In genomic region chr14:35534884-35535793, GRCh38 we compare ENCODE assay signal across 9 cellular contexts. TPM values are rescaled to one million over a fixed set of nuclear protein-coding genes. Genes with fewer than 3 reads are reported as not detected.
DNase-seq lines count a peak whose midpoint lies in the region; ATAC-seq and TF ChIP-seq lines count a peak whose summit lies in the region.
"Had no signal": no experiment of that assay in that cellular context is flagged by ENCODE, and none has a peak within 500 bp of the region (broad histone marks: within the 10 kb centered on the region; RNA-seq: fewer than 3 reads in every experiment).

No MANE protein-coding gene starts in this region.

- peak overlapping the region in 1 of 8 donors; percentile 58 for H3K27ac Mint-ChIP-seq in CD8-positive, alpha-beta memory T cell

- no peak overlapping the region for H3K4me3 ChIP-seq in CD8-positive, alpha-beta memory T cell (ENCODE audit: low read length)
- peak overlapping the region; percentile 27 for H3K4me3 ChIP-seq in astrocyte of the spinal cord (ENCODE audit: low read depth, low read length)
- H3K4me3 ChIP-seq in iPS-11a (ENCODE audit: low read depth, low read length), result peak overlapping the region; percentile 60
- peak overlapping the region in 2 of 3 donors; percentile 46 to 49 for H3K4me3 ChIP-seq in skeletal muscle tissue (ENCODE audit: low read length in 3 of 3)

- no peaks in the 10 kb centered on the region for H3K9me3 ChIP-seq in CD8-positive, alpha-beta memory T cell (ENCODE audit: low read length)
- H3K9me3 ChIP-seq in skeletal muscle tissue (ENCODE audit: control insufficient read depth in 3 of 3, low read length in 3 of 3), result no peaks in the 10 kb centered on the region

- peak; percentile 51 for ATAC-seq in GM19455 (IDR thresholded peaks at IDR 0.05; ENCODE audit: unreplicated experiment)

- in situ Hi-C loops in astrocyte of the spinal cord (cut with HindIII; ENCODE audit: low sequenced_read_pairs), result no loop called here

- H3K36me3 Mint-ChIP-seq in CD8-positive, alpha-beta memory T cell, result peaks cover 9 to 15% (median 11%) of the 10 kb centered on the region in 3 donors

- CTCF ChIA-PET in CD8-positive, alpha-beta memory T cell (lab: Charles Lee), result no interaction called here

- H3K9ac ChIP-seq in skeletal muscle tissue (ENCODE audit: low read depth in 1 of 3, low read length in 3 of 3), result no peak overlapping the region

- H3K4me1 Mint-ChIP-seq in CD8-positive, alpha-beta memory T cell, result peaks cover 7 to 20% (median 7%) of the 10 kb centered on the region in 3 donors

- TF ChIP-seq CTCF in astrocyte of the spinal cord (IDR thresholded peaks at IDR 0.05; ENCODE audit: low read depth, low read length), result no peak

- peak overlapping the region; percentile 76 to 91 (median 80) for H3K4me3 Mint-ChIP-seq in CD8-positive, alpha-beta memory T cell

- peaks cover 15% of the 10 kb centered on the region for H3K4me1 ChIP-seq in CD8-positive, alpha-beta memory T cell (ENCODE audit: insufficient read depth, low read length)
- peaks cover 6 to 23% (median 17%) of the 10 kb centered on the region in 3 donors for H3K4me1 ChIP-seq in skeletal muscle tissue (ENCODE audit: control insufficient read depth in 3 of 3, insufficient read depth in 3 of 3, low read length in 3 of 3)

- no peaks in the 10 kb centered on the region for H3K9me3 Mint-ChIP-seq in CD8-positive, alpha-beta memory T cell

- peaks cover 21% of the 10 kb centered on the region for H3K27me3 ChIP-seq in CD8-positive, alpha-beta memory T cell (ENCODE audit: insufficient read depth, low read length, poor library complexity, severe bottlenecking)
- peaks cover 34 to 42% (median 36%) of the 10 kb centered on the region in 3 donors for H3K27me3 ChIP-seq in skeletal muscle tissue (ENCODE audit: control insufficient read depth in 3 of 3, insufficient read depth in 3 of 3, low read length in 3 of 3)

- POLR2A ChIA-PET in CD8-positive, alpha-beta memory T cell (lab: Charles Lee), result no interaction called here

- DNase-seq in CD8-positive, alpha-beta memory T cell, result peak; percentile 31 to 66 (median 64)
- DNase-seq in HUDEP-2 (lab: John Stamatoyannopoulos, UW; ENCODE audit: unreplicated experiment in 76 of 76) (peak in 60 of 76 experiments; percentile 6 to 72 (median 48)), T-helper 9 cell (peak; percentile 50), astrocyte of the spinal cord (ENCODE audit: low read depth, low spot score) (peak; percentile 63), mesenteric fat pad (ENCODE audit: low spot score) (no peak)

- no peak overlapping the region for H3K27ac ChIP-seq in CD8-positive, alpha-beta memory T cell (ENCODE audit: low read depth, low read length)
- H3K27ac ChIP-seq in skeletal muscle tissue (ENCODE audit: low read depth, low read length), result no peak overlapping the region
- H3K27ac ChIP-seq: PC-9 had no signal

- peaks cover 33 to 46% of the 10 kb centered on the region in 2 donors for H3K27me3 Mint-ChIP-seq in CD8-positive, alpha-beta memory T cell

- H3K36me3 ChIP-seq in CD8-positive, alpha-beta memory T cell (ENCODE audit: insufficient read depth, low read length), result no peaks in the 10 kb centered on the region
- peaks cover 0 to 4% (median 0%) of the 10 kb centered on the region in 3 donors for H3K36me3 ChIP-seq in skeletal muscle tissue (ENCODE audit: control insufficient read depth in 3 of 3, insufficient read depth in 3 of 3, low read length in 3 of 3)

RNA-seq across cellular contexts. Expression of gene INSM2, which starts 1.2 kb away (rescaled TPM):
- under 1 TPM in 1 of 2 experiments, not detected in 1; 0.07 TPM for total RNA-seq in CD8-positive, alpha-beta memory T cell
- polyA plus RNA-seq in CD8-positive, alpha-beta memory T cell, result not detected
- total RNA-seq in skeletal muscle tissue (not detected), mesenteric fat pad (not detected)
- total RNA-seq: PC-9 had no signal
